In the genomic region with DNA sequence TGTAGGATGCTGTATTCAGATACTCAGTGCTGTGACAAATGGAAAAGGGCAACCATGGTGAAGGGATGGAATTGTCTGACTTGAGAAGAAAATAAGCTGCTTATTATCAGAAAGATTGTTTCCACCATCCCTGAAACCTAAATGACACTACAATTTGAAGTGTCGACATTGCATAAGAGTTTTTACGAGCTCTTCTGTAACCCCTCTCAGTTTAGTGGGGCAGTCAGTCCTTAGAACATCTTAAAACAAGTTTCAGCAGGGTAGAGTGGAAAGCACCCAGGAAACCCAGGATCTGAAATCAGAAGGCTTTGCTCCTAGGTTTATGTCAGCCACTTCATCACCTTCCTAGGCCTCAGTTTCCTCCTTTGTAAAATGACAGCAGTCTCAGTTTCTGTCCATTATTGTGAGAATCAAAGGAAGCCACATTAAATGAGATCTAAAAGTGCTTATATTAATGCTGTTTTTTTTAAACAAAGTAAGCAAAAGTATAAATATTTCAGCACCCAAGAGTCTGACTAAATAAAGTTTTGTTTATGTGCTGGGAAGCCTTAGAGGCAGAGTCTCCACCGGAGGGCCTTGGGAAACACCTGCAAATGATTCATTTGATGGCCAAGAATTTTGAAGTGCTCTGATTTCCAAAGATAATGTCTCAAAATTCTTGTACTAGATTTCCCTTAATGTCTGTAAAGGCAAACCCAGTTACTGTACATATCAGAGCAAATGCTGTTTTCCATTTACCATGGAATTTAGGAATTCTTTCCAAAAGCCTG, we compare ENCODE assay signal across 26 cellular contexts. TPM values are rescaled to one million over a fixed set of nuclear protein-coding genes. Genes with fewer than 3 reads are reported as not detected.
DNase-seq lines count a peak whose midpoint lies in the region; ATAC-seq, FAIRE-seq and TF ChIP-seq lines count a peak whose summit lies in the region.
"Had no signal": no experiment of that assay in that cellular context is flagged by ENCODE, and none has a peak within 500 bp of the region (broad histone marks: within the 10 kb centered on the region; RNA-seq: fewer than 3 reads in every experiment).

No MANE protein-coding gene starts in this region.

- no peaks in the 10 kb centered on the region for H3K9me3 ChIP-seq in CD4-positive, alpha-beta T cell (ENCODE audit: control insufficient read depth, low read length)
- H3K9me3 ChIP-seq in PC-9 (ENCODE audit: insufficient read depth, low read depth): no peaks in the 10 kb centered on the region
- no peaks in the 10 kb centered on the region for H3K9me3 ChIP-seq in endothelial cell of umbilical vein (replicated peaks; ENCODE audit: control insufficient read depth, insufficient read depth, low read length)
- H3K9me3 ChIP-seq in osteoblast (ENCODE audit: low read depth, low read length): no peaks in the 10 kb centered on the region
- H3K9me3 ChIP-seq in suprapubic skin: no peaks in the 10 kb centered on the region
- H3K9me3 ChIP-seq: esophagus muscularis mucosa, lower lobe of right lung, neutrophil, psoas muscle had no signal

- H4K20me1 ChIP-seq in PC-9 (ENCODE audit: insufficient read depth): no peaks in the 10 kb centered on the region
- H4K20me1 ChIP-seq in endothelial cell of umbilical vein (replicated peaks; ENCODE audit: control insufficient read depth, extremely low read depth, insufficient read depth, low read length): no peaks in the 10 kb centered on the region
- H4K20me1 ChIP-seq in osteoblast (ENCODE audit: insufficient read depth, low read length): no peaks in the 10 kb centered on the region

- H3K79me2 ChIP-seq in PC-9 (ENCODE audit: low read depth) (peaks cover 17% of the 10 kb centered on the region), endothelial cell of umbilical vein (ENCODE audit: control insufficient read depth, insufficient read depth, low read length) (no peaks in the 10 kb centered on the region), osteoblast (ENCODE audit: insufficient read depth, low read length) (peaks cover 26% of the 10 kb centered on the region)

- no peak for ATAC-seq in CD4-positive, alpha-beta T cell (ENCODE audit: poor library complexity)
- ATAC-seq: effector memory CD8-positive, alpha-beta T cell; lower lobe of right lung; psoas muscle had no signal

- H3F3A ChIP-seq in PC-9 (ENCODE audit: insufficient read depth, low read depth): no peaks in the 10 kb centered on the region; the same call in 1 of the 2 replicates

- H3K36me3 ChIP-seq in PC-9 (ENCODE audit: low read depth) (peaks cover 7% of the 10 kb centered on the region; the same call in 1 of the 2 replicates), endothelial cell of umbilical vein (ENCODE audit: control insufficient read depth in 2 of 2, extremely low read depth in 1 of 2, insufficient read depth in 2 of 2, low read length in 2 of 2) (no peaks in the 10 kb centered on the region), osteoblast (ENCODE audit: insufficient read depth, low read length) (peaks cover 17% of the 10 kb centered on the region), suprapubic skin (peaks cover 16% of the 10 kb centered on the region)
- H3K36me3 ChIP-seq: brain microvascular endothelial cell, neutrophil had no signal

- DNase-seq in CD4-positive, alpha-beta T cell: no peak
- DNase-seq in PC-9: no peak
- DNase-seq in endothelial cell of umbilical vein (ENCODE audit: low read depth, low spot score): peak; percentile 69
- no peak for DNase-seq in osteoblast (ENCODE audit: insufficient read length, low spot score, missing footprints)
- no peak for DNase-seq in activated effector memory CD4-positive, alpha-beta T cell treated with Interleukin-2 at 50 U/mL for 16 hours
- no peak for DNase-seq in suprapubic skin (ENCODE audit: low spot score in 2 of 2)
- DNase-seq in NCI-H146 treated with DMSO at 0.1 percent for 48 hours (lab: John Stamatoyannopoulos, UW; ENCODE audit: unreplicated experiment): no peak
- DNase-seq: activated B cell treated with CpG ODN at 0.5 μM for 24 hours; activated CD4-positive, alpha-beta T cell treated with anti-CD3 and anti-CD28 coated beads, Interleukin-2, amount 50 U/mL, for 48 hours; activated CD8-positive, alpha-beta memory T cell treated with anti-CD3 and anti-CD28 coated beads, Interleukin-2, amount 50 U/mL, for 48 hours; brain microvascular endothelial cell; C1 segment of cervical spinal cord; effector memory CD8-positive, alpha-beta T cell; H7; Kasumi-1; kidney; lower lobe of right lung; NCI-H1092; NCI-H2081; NCI-H345; NCI-H748 treated with DMSO at 0.1 percent for 48 hours; psoas muscle had no signal

- H3K4me2 ChIP-seq in PC-9: peak overlapping the region; percentile 85
- peak overlapping the region; percentile 73 for H3K4me2 ChIP-seq in endothelial cell of umbilical vein (ENCODE audit: insufficient read depth, low read length)
- no peak overlapping the region for H3K4me2 ChIP-seq in osteoblast (ENCODE audit: insufficient read depth, low read length)

- H3K9me2 ChIP-seq in PC-9 (ENCODE audit: insufficient read depth): no peaks in the 10 kb centered on the region

- no peak overlapping the region for H3K27ac Mint-ChIP-seq in CD4-positive, alpha-beta T cell
- H3K27ac Mint-ChIP-seq: activated B cell treated with CpG ODN at 0.5 μM for 24 hours had no signal

- H3K27me3 ChIP-seq in CD4-positive, alpha-beta T cell (ENCODE audit: control insufficient read depth, insufficient read depth, low read length): no peaks in the 10 kb centered on the region
- no peaks in the 10 kb centered on the region for H3K27me3 ChIP-seq in PC-9 (ENCODE audit: insufficient read depth, low read depth)
- no peaks in the 10 kb centered on the region for H3K27me3 ChIP-seq in endothelial cell of umbilical vein (ENCODE audit: control insufficient read depth in 2 of 2, insufficient read depth in 2 of 2, low read length in 2 of 2)
- no peaks in the 10 kb centered on the region for H3K27me3 ChIP-seq in osteoblast (ENCODE audit: insufficient read depth, low read length)
- no peaks in the 10 kb centered on the region for H3K27me3 ChIP-seq in suprapubic skin
- H3K27me3 ChIP-seq: brain microvascular endothelial cell, esophagus muscularis mucosa had no signal

- H3K9ac ChIP-seq in endothelial cell of umbilical vein (replicated peaks; ENCODE audit: extremely low read depth, insufficient read depth, low read length): peak overlapping the region; percentile 90

- no peaks in the 10 kb centered on the region for H3K9me1 ChIP-seq in endothelial cell of umbilical vein (replicated peaks; ENCODE audit: control insufficient read depth, extremely low read depth, insufficient read depth, low read length)

- peaks cover 20% of the 10 kb centered on the region for H3K36me3 Mint-ChIP-seq in CD4-positive, alpha-beta T cell (ENCODE audit: low read depth)

- WGBS in suprapubic skin: 47% methylated on average over 3 of the region's 3 CpGs

- intact Hi-C loops in CD4-positive, alpha-beta T cell (cut with DNase I, micrococcal nuclease): loop anchor here (5.0 to 10.0 kb wide), 4 partner anchors 413 to 1107 kb away; partner anchors contain the start of genes ANGEL1 (in 1 of the 2), CIPC (in 1 of the 2), EIF2B2 (in 1 of the 2) and FLVCR2 (in 1 of the 2)
- intact Hi-C loops in PC-9 (cut with micrococcal nuclease; ENCODE audit: unreplicated experiment) (loop anchor here (5.0 kb wide), 2 partner anchors 400 to 660 kb away; no protein-coding TSS in a partner anchor), endothelial cell of umbilical vein (cut with micrococcal nuclease) (loop anchor here (2.0 to 5.0 kb wide), 3 partner anchors 117 to 365 kb away; partner anchors contain the start of gene GPATCH2L)

- no peak overlapping the region for H3K4me3 ChIP-seq in PC-9
- no peak overlapping the region for H3K4me3 ChIP-seq in endothelial cell of umbilical vein (replicated peaks in 1 of 3; ENCODE audit: insufficient read depth in 1 of 3, low read depth in 1 of 3, low read length in 3 of 3)
- H3K4me3 ChIP-seq in osteoblast (ENCODE audit: insufficient read depth, low read length): no peak overlapping the region
- no peak overlapping the region for H3K4me3 ChIP-seq in suprapubic skin

- peak; percentile 60 for FAIRE-seq in endothelial cell of umbilical vein (lab: Jason Lieb, UNC)
- FAIRE-seq: D721Med, GM12891, kidney had no signal

- H2AFZ ChIP-seq in PC-9 (no peak overlapping the region), endothelial cell of umbilical vein (ENCODE audit: low read depth, low read length) (no peak overlapping the region), osteoblast (ENCODE audit: low read length) (no peak overlapping the region)

- H3K4me1 ChIP-seq in PC-9 (replicated peaks; ENCODE audit: insufficient read depth): peaks cover 18% of the 10 kb centered on the region
- peaks cover 44% of the 10 kb centered on the region for H3K4me1 ChIP-seq in endothelial cell of umbilical vein (ENCODE audit: control insufficient read depth, extremely low read depth, insufficient read depth, low read length)
- H3K4me1 ChIP-seq in osteoblast (ENCODE audit: insufficient read depth, low read length): peaks cover 41% of the 10 kb centered on the region
- peaks cover 35% of the 10 kb centered on the region for H3K4me1 ChIP-seq in suprapubic skin

- H3K27me3 Mint-ChIP-seq in CD4-positive, alpha-beta T cell: no peaks in the 10 kb centered on the region
- H3K27me3 Mint-ChIP-seq: activated B cell treated with CpG ODN at 0.5 μM for 24 hours; effector memory CD8-positive, alpha-beta T cell had no signal

- H3K27ac ChIP-seq in CD4-positive, alpha-beta T cell (ENCODE audit: low read depth, low read length): no peak overlapping the region
- H3K27ac ChIP-seq in PC-9 (no peak overlapping the region), endothelial cell of umbilical vein (ENCODE audit: insufficient read depth, low read depth, low read length) (peak overlapping the region; percentile 92), osteoblast (ENCODE audit: low read depth, low read length) (peak overlapping the region; percentile 90), suprapubic skin (no peak overlapping the region)
- H3K27ac ChIP-seq: brain microvascular endothelial cell, neutrophil had no signal

- TF ChIP-seq CTCF in CD4-positive, alpha-beta T cell (IDR thresholded peaks at IDR 0.05): no peak
- no peak for TF ChIP-seq CTCF in PC-9 (conservative IDR thresholded peaks at IDR 0.05)
- no peak for TF ChIP-seq CTCF in endothelial cell of umbilical vein (IDR thresholded peaks at IDR 0.05; ENCODE audit: extremely low read depth in 1 of 2, insufficient read depth in 1 of 2, low read depth in 1 of 2, low read length in 2 of 2)
- TF ChIP-seq CTCF in osteoblast (IDR thresholded peaks at IDR 0.05; ENCODE audit: extremely low read depth, low read depth, low read length): no peak
- no peak for TF ChIP-seq CTCF in suprapubic skin (IDR thresholded peaks at IDR 0.05)

- TF ChIP-seq EP300 in suprapubic skin (IDR thresholded peaks at IDR 0.05): no peak

- dilution Hi-C loops in endothelial cell of umbilical vein (cut with MboI; ENCODE audit: extremely low pct_ligation_motif_present, low sequenced_read_pairs): loop anchor here (25.0 kb wide), 1 partner anchor 275 kb away; no protein-coding TSS in a partner anchor

- no peaks in the 10 kb centered on the region for H3K9me3 Mint-ChIP-seq in CD4-positive, alpha-beta T cell
- H3K9me3 Mint-ChIP-seq: activated B cell treated with CpG ODN at 0.5 μM for 24 hours; effector memory CD8-positive, alpha-beta T cell had no signal

- peak overlapping the region; percentile 51 for H3K4me3 Mint-ChIP-seq in CD4-positive, alpha-beta T cell

- POLR2A ChIA-PET in CD4-positive, alpha-beta T cell (lab: Charles Lee): no interaction called here
- POLR2A ChIA-PET in PC-9 (lab: Charles Lee; ENCODE audit: unreplicated experiment) (no interaction called here), endothelial cell of umbilical vein (lab: Charles Lee) (no interaction called here)

- CTCF ChIA-PET in CD4-positive, alpha-beta T cell (lab: Charles Lee): no interaction called here
- CTCF ChIA-PET in PC-9 (lab: Charles Lee): no interaction called here
- CTCF ChIA-PET in endothelial cell of umbilical vein (lab: Charles Lee): interaction anchor here (1.2 to 2.8 kb wide), 2 partner anchors 81 to 192 kb away, joined by 3 to 7 read pairs; no protein-coding TSS in a partner anchor

- no peak for TF ChIP-seq POLR2A in endothelial cell of umbilical vein (IDR thresholded peaks at IDR 0.05; ENCODE audit: low read depth, low read length)
- TF ChIP-seq POLR2A in suprapubic skin (IDR thresholded peaks at IDR 0.05): no peak

- peaks cover 20% of the 10 kb centered on the region for H3K4me1 Mint-ChIP-seq in CD4-positive, alpha-beta T cell (ENCODE audit: low read depth)

- BruUV-seq in PC-9 (replicated peaks; lab: Mats Ljungman, UMichigan) (no TSS peak), endothelial cell of umbilical vein (replicated peaks; lab: Mats Ljungman, UMichigan) (no TSS peak)

RNA-seq across cellular contexts. Expression of gene IFT43, which starts 1.8 kb away (rescaled TPM):
- total RNA-seq in CD4-positive, alpha-beta T cell: 10 to 100 TPM in 1 of 2 experiments, 1 to 10 TPM in 1; 10.0 to 11.1 TPM
- 98.8 and 112 TPM in 2 replicates for total RNA-seq in PC-9 (2021)
- 22.3 and 26.2 TPM in 2 replicates for total RNA-seq in endothelial cell of umbilical vein
- 36.9 and 39.0 TPM in 2 replicates for polyA plus RNA-seq in endothelial cell of umbilical vein
- 47.3 and 48.8 TPM in 2 replicates for polyA plus RNA-seq in endothelial cell of umbilical vein (2011; cell fraction: cytosol; rRNA removed)
- 43.4 and 48.9 TPM in 2 replicates for polyA plus RNA-seq in endothelial cell of umbilical vein (2011; cell fraction: nucleus; rRNA removed)
- polyA plus RNA-seq in endothelial cell of umbilical vein (2012): 29.3 and 33.4 TPM in 2 replicates
- polyA minus RNA-seq in endothelial cell of umbilical vein: 23.5 and 27.5 TPM in 2 replicates
- 5.0 TPM for polyA minus RNA-seq in endothelial cell of umbilical vein (2011; cell fraction: cytosol; rRNA and poly(A)+ RNA removed)
- polyA minus RNA-seq in endothelial cell of umbilical vein (2011; cell fraction: nucleus; rRNA and poly(A)+ RNA removed): 34.2 and 36.6 TPM in 2 replicates
- 25.6 and 32.6 TPM in 2 replicates for total RNA-seq in osteoblast
- total RNA-seq in suprapubic skin: 10 to 100 TPM; 20.3 to 27.8 (median 22.0) TPM

RNA-seq across cellular contexts. Expression of gene TGFB3, which starts 5.6 kb away (rescaled TPM):
- 10 to 100 TPM in 1 of 2 experiments, 1 to 10 TPM in 1; 8.4 to 11.8 TPM for total RNA-seq in CD4-positive, alpha-beta T cell
- total RNA-seq in PC-9 (2021) (2.8 and 7.0 TPM in 2 replicates), endothelial cell of umbilical vein (5.4 and 6.0 TPM in 2 replicates), osteoblast (11.6 and 16.5 TPM in 2 replicates), suprapubic skin (1 to 10 TPM; 3.3 to 6.4 (median 5.0) TPM)
- 5.3 and 6.9 TPM in 2 replicates for polyA plus RNA-seq in endothelial cell of umbilical vein
- 4.1 and 4.4 TPM in 2 replicates for polyA plus RNA-seq in endothelial cell of umbilical vein (2011; cell fraction: cytosol; rRNA removed)
- polyA plus RNA-seq in endothelial cell of umbilical vein (2011; cell fraction: nucleus; rRNA removed): 16.8 and 17.4 TPM in 2 replicates
- 2.8 and 3.7 TPM in 2 replicates for polyA plus RNA-seq in endothelial cell of umbilical vein (2012)
- polyA minus RNA-seq in endothelial cell of umbilical vein: 6.9 and 9.3 TPM in 2 replicates
- 3.7 TPM for polyA minus RNA-seq in endothelial cell of umbilical vein (2011; cell fraction: cytosol; rRNA and poly(A)+ RNA removed)
- polyA minus RNA-seq in endothelial cell of umbilical vein (2011; cell fraction: nucleus; rRNA and poly(A)+ RNA removed): 6.1 and 8.4 TPM in 2 replicates

Comparison
In these comparisons a context has a peak if more than half of its experiments do, and no peak if none do; other contexts are left out.
1. H3K27ac ChIP-seq: peak in endothelial cell of umbilical vein (single experiment) and osteoblast (single experiment); none in CD4-positive, alpha-beta T cell (single experiment), PC-9 (single experiment) and suprapubic skin (single experiment).